Comparison of ENCODE assay signal across 19 cellular contexts in the genomic region with DNA sequence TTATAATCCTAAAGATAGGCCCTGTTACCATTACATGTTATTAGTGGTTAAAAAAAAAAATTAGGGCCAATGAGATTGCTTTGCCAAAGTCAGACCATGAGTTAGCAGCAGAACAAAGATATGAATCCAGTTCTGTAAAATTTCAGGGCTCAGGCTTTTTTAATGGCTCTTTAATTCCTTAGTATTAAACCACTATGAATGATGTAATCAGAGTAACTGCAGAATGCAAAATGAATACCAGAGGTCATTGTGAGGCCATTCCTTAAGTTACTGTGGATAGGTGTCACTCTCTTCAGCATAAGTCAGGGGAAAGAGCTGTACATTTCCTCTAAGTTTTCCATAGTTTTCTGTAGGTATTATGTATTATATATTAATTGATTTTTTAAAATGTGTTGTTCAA. TPM values are rescaled to one million over a fixed set of nuclear protein-coding genes. Genes with fewer than 3 reads are reported as not detected.
DNase-seq lines count a peak whose midpoint lies in the region; TF ChIP-seq lines count a peak whose summit lies in the region.
"Had no signal": no experiment of that assay in that cellular context is flagged by ENCODE, and none has a peak within 500 bp of the region (broad histone marks: within the 10 kb centered on the region; RNA-seq: fewer than 3 reads in every experiment).

No MANE protein-coding gene starts in this region.

- no peak overlapping the region for H2AFZ ChIP-seq in mammary epithelial cell (ENCODE audit: low read depth, low read length)
- H2AFZ ChIP-seq in SK-N-SH (ENCODE audit: low read depth) = no peak overlapping the region

- H3K27ac ChIP-seq in mammary epithelial cell (ENCODE audit: insufficient read depth, low read depth, low read length) = no peak overlapping the region
- no peak overlapping the region for H3K27ac ChIP-seq in breast epithelium
- no peak overlapping the region for H3K27ac ChIP-seq in SK-N-SH (ENCODE audit: low read depth in 2 of 2, low read length in 1 of 2)
- H3K27ac ChIP-seq in spleen = no peak overlapping the region
- H3K27ac ChIP-seq: 22Rv1, adrenal gland, SJCRH30 had no signal

- TF ChIP-seq CTCF in mammary epithelial cell (conservative IDR thresholded peaks at IDR 0.05 in 1 of 2, IDR thresholded peaks at IDR 0.05 in 1 of 2; ENCODE audit: extremely low read depth in 1 of 2, insufficient read depth in 1 of 2, low read depth in 1 of 2, low read length in 2 of 2) (no peak), breast epithelium (IDR thresholded peaks at IDR 0.05) (no peak), SK-N-SH (IDR thresholded peaks at IDR 0.05) (no peak), spleen (IDR thresholded peaks at IDR 0.05 in 8 of 11, conservative IDR thresholded peaks at IDR 0.05 in 3 of 11) (no peak)

- H3K4me1 ChIP-seq in mammary epithelial cell (ENCODE audit: insufficient read depth, low read length) (no peaks in the 10 kb centered on the region), breast epithelium (no peaks in the 10 kb centered on the region), SK-N-SH (ENCODE audit: control insufficient read depth in 1 of 2, insufficient read depth in 2 of 2, low read depth in 1 of 2, low read length in 1 of 2) (peaks cover 2 to 8% of the 10 kb centered on the region in 2 experiments; a peak in 3 of 4 replicates), spleen (no peaks in the 10 kb centered on the region)
- H3K4me1 ChIP-seq: adrenal gland, SJCRH30 had no signal

- H3K27me3 ChIP-seq in mammary epithelial cell (ENCODE audit: insufficient read depth, low read length) (no peaks in the 10 kb centered on the region), breast epithelium (no peaks in the 10 kb centered on the region), SK-N-SH (ENCODE audit: insufficient read depth) (no peaks in the 10 kb centered on the region), spleen (replicated peaks in 1 of 7) (no peaks in the 10 kb centered on the region)
- H3K27me3 ChIP-seq: adrenal gland, SJCRH30 had no signal

- no peak for TF ChIP-seq RAD21 in SK-N-SH (IDR thresholded peaks at IDR 0.05; ENCODE audit: low read length)

- H3K36me3 Mint-ChIP-seq in activated CD4-positive, alpha-beta T cell treated with anti-CD3 and anti-CD28 coated beads, Interleukin-2, amount 10 ng/mL, durations not matched to agents 24 days and 14 days (ENCODE audit: low read depth) = peaks cover 29% of the 10 kb centered on the region

- no peaks in the 10 kb centered on the region for H4K20me1 ChIP-seq in mammary epithelial cell (ENCODE audit: insufficient read depth, low read length)
- H4K20me1 ChIP-seq in SK-N-SH (ENCODE audit: insufficient read depth) = no peaks in the 10 kb centered on the region

- CTCF ChIA-PET in mammary epithelial cell (lab: Charles Lee; ENCODE audit: low non-redundant PET) = no interaction called here
- CTCF ChIA-PET in SK-N-SH (lab: Yijun Ruan, JAX) = no interaction called here

- H3F3A ChIP-seq in SK-N-SH (replicated peaks; ENCODE audit: insufficient read depth) = no peaks in the 10 kb centered on the region

- dilution Hi-C loops in mammary epithelial cell (cut with HindIII; ENCODE audit: low sequenced_read_pairs) = no loop called here

- H3K4me1 Mint-ChIP-seq in activated CD4-positive, alpha-beta T cell treated with anti-CD3 and anti-CD28 coated beads, Interleukin-2, amount 10 ng/mL, durations not matched to agents 24 days and 14 days = peaks cover 2% of the 10 kb centered on the region
- H3K4me1 Mint-ChIP-seq: activated T-helper 17 cell treated with anti-CD3 and anti-CD28 coated beads, Interleukin-2, amount 50 U/mL, for 72 hours; CD8-positive, alpha-beta memory T cell had no signal

- H3K36me3 ChIP-seq in mammary epithelial cell (ENCODE audit: insufficient read depth, low read length) (peaks cover 18% of the 10 kb centered on the region), breast epithelium (no peaks in the 10 kb centered on the region), SK-N-SH (replicated peaks in 1 of 2; ENCODE audit: control insufficient read depth in 1 of 2, insufficient read depth in 2 of 2, low read length in 1 of 2) (peaks cover 62 to 66% of the 10 kb centered on the region in 2 experiments), spleen (peaks cover 0 to 62% (median 20%) of the 10 kb centered on the region in 6 donors)

- no TSS peak for BruUV-seq in mammary epithelial cell (replicated peaks; lab: Mats Ljungman, UMichigan)

- in situ Hi-C loops in mammary epithelial cell (cut with MboI; ENCODE audit: low sequenced_read_pairs in 2 of 2) = no loop called here

- no peaks in the 10 kb centered on the region for H3K9me3 Mint-ChIP-seq in activated CD4-positive, alpha-beta T cell treated with anti-CD3 and anti-CD28 coated beads, Interleukin-2, amount 10 ng/mL, durations not matched to agents 24 days and 14 days
- H3K9me3 Mint-ChIP-seq: activated T-helper 17 cell treated with anti-CD3 and anti-CD28 coated beads, Interleukin-2, amount 50 U/mL, for 72 hours; CD8-positive, alpha-beta memory T cell; natural killer cell treated with Interleukin-12 subunit alpha and Interleukin-12 subunit beta and Interleukin-15 and Interleukin-18, amount 100 ng/mL, for 72 hours; type B pancreatic cell had no signal

- no peak overlapping the region for H3K4me2 ChIP-seq in mammary epithelial cell (ENCODE audit: insufficient read depth, low read depth, low read length)
- H3K4me2 ChIP-seq in SK-N-SH = no peak overlapping the region

- intact Hi-C loops in mammary epithelial cell (cut with micrococcal nuclease) = no loop called here
- intact Hi-C loops in breast epithelium (cut with DNase I; ENCODE audit: low total_unique reads) = no loop called here
- intact Hi-C loops in activated CD4-positive, alpha-beta T cell treated with anti-CD3 and anti-CD28 coated beads, Interleukin-2, amount 10 ng/mL, durations not matched to agents 24 days and 14 days (cut with micrococcal nuclease) = no loop called here
- intact Hi-C loops in spleen (cut with DNase I; ENCODE audit: low total_unique reads) = no loop called here

- no peak for TF ChIP-seq POLR2A in breast epithelium (IDR thresholded peaks at IDR 0.05)
- no peak for TF ChIP-seq POLR2A in spleen (IDR thresholded peaks at IDR 0.05)

- H3K27ac Mint-ChIP-seq in activated CD4-positive, alpha-beta T cell treated with anti-CD3 and anti-CD28 coated beads, Interleukin-2, amount 10 ng/mL, durations not matched to agents 24 days and 14 days = no peak overlapping the region
- H3K27ac Mint-ChIP-seq: activated T-helper 17 cell treated with anti-CD3 and anti-CD28 coated beads, Interleukin-2, amount 50 U/mL, for 72 hours; CD8-positive, alpha-beta memory T cell; natural killer cell treated with Interleukin-12 subunit alpha and Interleukin-12 subunit beta and Interleukin-15 and Interleukin-18, amount 100 ng/mL, for 72 hours; type B pancreatic cell had no signal

- H3K4me3 ChIP-seq in mammary epithelial cell (replicated peaks in 1 of 3; ENCODE audit: insufficient read depth in 1 of 3, low read depth in 2 of 3, low read length in 3 of 3) (no peak overlapping the region), breast epithelium (no peak overlapping the region), SK-N-SH (ENCODE audit: low read depth in 2 of 2, low read length in 1 of 2) (no peak overlapping the region), spleen (no peak overlapping the region)
- H3K4me3 ChIP-seq: adrenal gland, lung, SJCRH30 had no signal

- DNase-seq in mammary epithelial cell (peak; percentile 7), breast epithelium (ENCODE audit: low spot score in 2 of 2) (no peak), SK-N-SH (no peak), fibroblast of peridontal ligament (ENCODE audit: extremely low read depth) (peak; percentile 48), occipital lobe (lab: John Stamatoyannopoulos, UW) (no peak), hepatic stellate cell (ENCODE audit: low spot score) (no peak), spleen (no peak)
- DNase-seq in activated CD4-positive, alpha-beta T cell treated with anti-CD3 and anti-CD28 coated beads, Interleukin-2, amount 10 ng/mL, durations not matched to agents 24 days and 14 days = no peak
- DNase-seq: adrenal gland; CD8-positive, alpha-beta memory T cell; NCI-H2029 treated with DMSO at 0.1 percent for 48 hours; NCI-H526; SJCRH30; stimulated activated naive CD4-positive, alpha-beta T cell had no signal

- H3K9me2 ChIP-seq in SK-N-SH = no peaks in the 10 kb centered on the region

- POLR2A ChIA-PET in SK-N-SH (lab: Yijun Ruan, JAX) = no interaction called here

- no peaks in the 10 kb centered on the region for H3K9me3 ChIP-seq in mammary epithelial cell (replicated peaks; ENCODE audit: insufficient read depth, low read length)
- H3K9me3 ChIP-seq in breast epithelium = no peaks in the 10 kb centered on the region
- no peaks in the 10 kb centered on the region for H3K9me3 ChIP-seq in SK-N-SH
- no peaks in the 10 kb centered on the region for H3K9me3 ChIP-seq in spleen
- H3K9me3 ChIP-seq: adrenal gland, SJCRH30 had no signal

- H3K4me3 Mint-ChIP-seq in activated CD4-positive, alpha-beta T cell treated with anti-CD3 and anti-CD28 coated beads, Interleukin-2, amount 10 ng/mL, durations not matched to agents 24 days and 14 days = no peak overlapping the region
- H3K4me3 Mint-ChIP-seq: activated T-helper 17 cell treated with anti-CD3 and anti-CD28 coated beads, Interleukin-2, amount 50 U/mL, for 72 hours; CD8-positive, alpha-beta memory T cell; natural killer cell treated with Interleukin-12 subunit alpha and Interleukin-12 subunit beta and Interleukin-15 and Interleukin-18, amount 100 ng/mL, for 72 hours; type B pancreatic cell had no signal

- H3K9ac ChIP-seq in mammary epithelial cell (ENCODE audit: insufficient read depth, low read length) = no peak overlapping the region
- H3K9ac ChIP-seq in SK-N-SH = no peak overlapping the region

- H3K27me3 Mint-ChIP-seq in activated CD4-positive, alpha-beta T cell treated with anti-CD3 and anti-CD28 coated beads, Interleukin-2, amount 10 ng/mL, durations not matched to agents 24 days and 14 days = no peaks in the 10 kb centered on the region
- H3K27me3 Mint-ChIP-seq: activated T-helper 17 cell treated with anti-CD3 and anti-CD28 coated beads, Interleukin-2, amount 50 U/mL, for 72 hours; CD8-positive, alpha-beta memory T cell; natural killer cell treated with Interleukin-12 subunit alpha and Interleukin-12 subunit beta and Interleukin-15 and Interleukin-18, amount 100 ng/mL, for 72 hours; type B pancreatic cell had no signal

- TF ChIP-seq EP300 in SK-N-SH (IDR thresholded peaks at IDR 0.05; ENCODE audit: borderline replicate concordance in 1 of 2, low read depth in 1 of 2, low read length in 1 of 2) = no peak

- H3K79me2 ChIP-seq in mammary epithelial cell (ENCODE audit: insufficient read depth, low read length) (peaks cover 7% of the 10 kb centered on the region), SK-N-SH (ENCODE audit: insufficient read depth) (peaks cover 3% of the 10 kb centered on the region; the same call in 1 of the 2 replicates)

RNA-seq across cellular contexts. Expression of a gene that starts 42.2 kb away (rescaled TPM):
- under 1 TPM in 1 of 2 donors, not detected in 1; under 0.01 TPM for total RNA-seq in mammary epithelial cell
- polyA plus RNA-seq in mammary epithelial cell = not detected
- polyA minus RNA-seq in mammary epithelial cell = not detected
- total RNA-seq in breast epithelium = under 1 TPM in 2 of 3 donors, not detected in 1; 0.33 to 0.64 TPM
- polyA plus RNA-seq in SK-N-SH (2012; rRNA removed) = under 0.01 TPM in 1 of 2 replicates, not detected in the other
- polyA plus RNA-seq in SK-N-SH (2012; cell fraction: cytosol; rRNA removed) = 0.01 TPM in 1 of 2 replicates, not detected in the other
- polyA plus RNA-seq in SK-N-SH (2012; cell fraction: nucleus; rRNA removed) = 0.08 and 0.09 TPM in 2 replicates
- 53.7 TPM for total RNA-seq in occipital lobe
- 0.16 TPM in 1 of 2 replicates, not detected in the other for total RNA-seq in activated CD4-positive, alpha-beta T cell treated with anti-CD3 and anti-CD28 coated beads, Interleukin-2, amount 10 ng/mL, durations not matched to agents 24 days and 14 days
- under 1 TPM in 1 of 7 donors, not detected in 6; 0.17 TPM for total RNA-seq in spleen
- under 1 TPM in 1 of 3 donors, not detected in 2; 0.03 TPM for polyA plus RNA-seq in spleen
- total RNA-seq: CD8-positive, alpha-beta memory T cell; lung had no signal
- polyA plus RNA-seq: adrenal gland; CD8-positive, alpha-beta memory T cell had no signal

Comparison
In these comparisons a context has a peak if more than half of its experiments do, and no peak if none do; other contexts are left out.
1. DNase-seq: peak in mammary epithelial cell (single experiment) and fibroblast of peridontal ligament (single experiment); none in breast epithelium (0 of 2), SK-N-SH (single experiment), occipital lobe (single experiment), activated CD4-positive, alpha-beta T cell treated with anti-CD3 and anti-CD28 coated beads, Interleukin-2, amount 10 ng/mL, durations not matched to agents 24 days and 14 days (single experiment), hepatic stellate cell (single experiment) and spleen (single experiment).
2. RNA of a gene that starts 42.2 kb away (total RNA-seq): 53.7 TPM in occipital lobe (single experiment); 0.33 to 0.64 TPM in breast epithelium, 0.16 TPM in activated CD4-positive, alpha-beta T cell treated with anti-CD3 and anti-CD28 coated beads, Interleukin-2, amount 10 ng/mL, durations not matched to agents 24 days and 14 days, under 0.01 TPM in mammary epithelial cell and 0.17 TPM in spleen; every median in the first group is over 10 times any median in the second.